Comparison of ENCODE assay signal across 1 cellular context in genomic region chr3:120659834-120660233, GRCh38.
TF ChIP-seq lines count a peak whose summit lies in the region.

No MANE protein-coding gene starts in this region.

TF ChIP-seq in HEK293, 187 proteins besides CTCF, POLR2A, EP300 and RAD21 (continued from another document):
- no peak for TF ChIP-seq ZSCAN5A (tag by site-specific recombination; IDR thresholded peaks at IDR 0.05)
